ENCODE assay signal across 1 cellular context in the genomic region with DNA sequence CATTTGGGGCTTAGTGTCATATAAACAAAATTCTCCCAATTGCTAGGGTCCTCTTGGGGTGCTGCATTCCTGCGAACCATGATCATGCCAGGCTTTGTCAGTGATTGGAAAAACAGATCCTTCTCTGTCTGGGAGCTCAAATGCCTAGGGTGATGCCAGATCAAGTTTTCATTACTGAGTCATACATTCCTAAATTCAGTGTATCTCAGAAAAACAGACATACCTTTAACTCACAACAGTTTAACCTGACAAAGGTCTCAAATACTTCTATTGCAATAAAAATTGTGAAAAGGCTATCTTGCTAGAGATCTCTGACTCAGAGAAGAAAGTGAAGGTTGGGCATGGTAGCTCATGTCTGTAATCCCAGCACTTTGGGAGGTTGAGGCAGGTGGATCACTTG.
TF ChIP-seq lines count a peak whose summit lies in the region.

No MANE protein-coding gene starts in this region.

TF ChIP-seq in HepG2, 621 proteins besides CTCF, POLR2A, EP300 and RAD21 (continued from another document):
- peak; percentile 33 for TF ChIP-seq FOSL2 (CRISPR knock-in tag; IDR thresholded peaks at IDR 0.05)
- TF ChIP-seq KLF13 (CRISPR knock-in tag; IDR thresholded peaks at IDR 0.05) = no peak
- TF ChIP-seq, protein P1, sequence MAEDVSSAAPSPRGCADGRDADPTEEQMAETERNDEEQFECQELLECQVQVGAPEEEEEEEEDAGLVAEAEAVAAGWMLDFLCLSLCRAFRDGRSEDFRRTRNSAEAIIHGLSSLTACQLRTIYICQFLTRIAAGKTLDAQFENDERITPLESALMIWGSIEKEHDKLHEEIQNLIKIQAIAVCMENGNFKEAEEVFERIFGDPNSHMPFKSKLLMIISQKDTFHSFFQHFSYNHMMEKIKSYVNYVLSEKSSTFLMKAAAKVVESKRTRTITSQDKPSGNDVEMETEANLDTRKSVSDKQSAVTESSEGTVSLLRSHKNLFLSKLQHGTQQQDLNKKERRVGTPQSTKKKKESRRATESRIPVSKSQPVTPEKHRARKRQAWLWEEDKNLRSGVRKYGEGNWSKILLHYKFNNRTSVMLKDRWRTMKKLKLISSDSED (CRISPR knock-in tag; IDR thresholded peaks at IDR 0.05) = no peak
